Comparison of ENCODE assay signal across 27 cellular contexts in genomic region chr9:99647617-99648016, GRCh38.
"Had no signal": no experiment of that assay in that cellular context is flagged by ENCODE, and none has a peak within 500 bp of the region (broad histone marks: within the 10 kb centered on the region; RNA-seq: fewer than 3 reads in every experiment).

No MANE protein-coding gene starts in this region.

- H3K27ac ChIP-seq: stomach, suprapubic skin, testis, thoracic aorta, thyroid gland, tibial artery, tibial nerve, transverse colon, upper lobe of left lung, upper lobe of right lung, uterus, vagina had no signal

- H3K36me3 ChIP-seq: stomach, suprapubic skin, thoracic aorta, thyroid gland, tibial artery, tibial nerve, transverse colon, upper lobe of left lung, upper lobe of right lung, uterus, vagina had no signal

- H3K36me3 Mint-ChIP-seq: type B pancreatic cell had no signal

- H3K9me3 ChIP-seq: testis, thoracic aorta, thyroid gland, transverse colon, upper lobe of left lung, upper lobe of right lung, uterus, vagina had no signal

- H3K9me3 Mint-ChIP-seq: type B pancreatic cell had no signal

- DNase-seq: stimulated activated CD4-positive, alpha-beta T cell treated with anti-CD3 and anti-CD28 coated beads, Interleukin-2, amount 100 ng/mL, for 24 hours; stimulated activated CD4-positive, alpha-beta T cell treated with anti-CD3 and anti-CD28 coated beads, Interleukin-2, amount 100 ng/mL, for 48 hours; stimulated activated CD4-positive, alpha-beta T cell treated with anti-CD3 and anti-CD28 coated beads, Interleukin-4, amount 100 ng/mL, for 1 hour; stimulated activated CD4-positive, alpha-beta T cell treated with anti-CD3 and anti-CD28 coated beads, Interleukin-4, amount 100 ng/mL, for 24 hours; stimulated activated CD4-positive, alpha-beta T cell treated with anti-CD3 and anti-CD28 coated beads, Interleukin-4, amount 100 ng/mL, for 4 hours; stimulated activated CD8-positive, alpha-beta memory T cell treated with anti-CD3 and anti-CD28 coated beads, Interleukin-4, amount 100 ng/mL, for 48 hours; stimulated activated naive B cell treated with anti-CD40 and anti-IgM and Interleukin-4, amounts not matched to agents 10 μg/mL and 1 μg/mL and 100 μg/mL, for 72 hours; stimulated activated naive CD4-positive, alpha-beta T cell; stimulated activated naive CD4-positive, alpha-beta T cell treated with Interleukin-2 at 50 U/mL for 16 hours; stimulated activated naive CD8-positive, alpha-beta T cell treated with anti-CD3 and anti-CD28 coated beads, Interleukin-15, amount 100 ng/mL, for 72 hours; stimulated activated naive CD8-positive, alpha-beta T cell treated with anti-CD3 and anti-CD28 coated beads, Interleukin-15, Interleukin-2, amounts not matched to agents 100 U/mL and 50 U/mL, for 24 hours; stomach; substantia nigra; testis; thyroid gland; tibial artery; transverse colon; upper lobe of left lung; upper lobe of right lung; uterus had no signal

- H3K4me3 ChIP-seq: stomach, suprapubic skin, testis, thoracic aorta, thyroid gland, tibial artery, tibial nerve, transverse colon, upper lobe of left lung, upper lobe of right lung, uterus, vagina had no signal

- FAIRE-seq: urothelium cell line had no signal

- H3K27me3 Mint-ChIP-seq: stimulated activated naive B cell treated with anti-CD40 and anti-IgM and Interleukin-4, amounts not matched to agents 10 μg/mL and 1 μg/mL and 100 μg/mL, for 72 hours; type B pancreatic cell had no signal

- H3K27ac Mint-ChIP-seq: stimulated activated naive B cell treated with anti-CD40 and anti-IgM and Interleukin-4, amounts not matched to agents 10 μg/mL and 1 μg/mL and 100 μg/mL, for 72 hours; stimulated activated naive CD8-positive, alpha-beta T cell treated with anti-CD3 and anti-CD28 coated beads, Interleukin-15, amount 100 ng/mL, for 72 hours; stimulated activated naive CD8-positive, alpha-beta T cell treated with anti-CD3 and anti-CD28 coated beads, Interleukin-15, Interleukin-2, amounts not matched to agents 100 ng/mL and 50 ng/mL, for 24 hours; type B pancreatic cell had no signal

- H3K4me3 Mint-ChIP-seq: stimulated activated naive B cell treated with anti-CD40 and anti-IgM and Interleukin-4, amounts not matched to agents 10 μg/mL and 1 μg/mL and 100 μg/mL, for 72 hours; stimulated activated naive CD8-positive, alpha-beta T cell treated with anti-CD3 and anti-CD28 coated beads, Interleukin-15, amount 100 ng/mL, for 72 hours; stimulated activated naive CD8-positive, alpha-beta T cell treated with anti-CD3 and anti-CD28 coated beads, Interleukin-15, Interleukin-2, amounts not matched to agents 100 ng/mL and 50 ng/mL, for 24 hours; type B pancreatic cell had no signal

- ATAC-seq: stimulated activated naive B cell treated with anti-CD40 and anti-IgM and Interleukin-4, amounts not matched to agents 10 μg/mL and 1 μg/mL and 100 μg/mL, for 72 hours; stimulated activated naive CD8-positive, alpha-beta T cell treated with anti-CD3 and anti-CD28 coated beads, Interleukin-15, amount 100 ng/mL, for 72 hours; stimulated activated naive CD8-positive, alpha-beta T cell treated with anti-CD3 and anti-CD28 coated beads, Interleukin-15, Interleukin-2, amounts not matched to agents 100 U/mL and 50 U/mL, for 24 hours; upper lobe of right lung had no signal

- H3K4me1 ChIP-seq: stomach, suprapubic skin, testis, thyroid gland, tibial artery, tibial nerve, transverse colon, upper lobe of left lung, upper lobe of right lung, uterus, vagina had no signal

- H3K27me3 ChIP-seq: stomach, suprapubic skin, testis, thyroid gland, tibial artery, tibial nerve, transverse colon, upper lobe of left lung, upper lobe of right lung, uterus, vagina had no signal

- H3K4me1 Mint-ChIP-seq: stimulated activated naive CD8-positive, alpha-beta T cell treated with anti-CD3 and anti-CD28 coated beads, Interleukin-15, amount 100 ng/mL, for 72 hours had no signal
